In the genomic region with DNA sequence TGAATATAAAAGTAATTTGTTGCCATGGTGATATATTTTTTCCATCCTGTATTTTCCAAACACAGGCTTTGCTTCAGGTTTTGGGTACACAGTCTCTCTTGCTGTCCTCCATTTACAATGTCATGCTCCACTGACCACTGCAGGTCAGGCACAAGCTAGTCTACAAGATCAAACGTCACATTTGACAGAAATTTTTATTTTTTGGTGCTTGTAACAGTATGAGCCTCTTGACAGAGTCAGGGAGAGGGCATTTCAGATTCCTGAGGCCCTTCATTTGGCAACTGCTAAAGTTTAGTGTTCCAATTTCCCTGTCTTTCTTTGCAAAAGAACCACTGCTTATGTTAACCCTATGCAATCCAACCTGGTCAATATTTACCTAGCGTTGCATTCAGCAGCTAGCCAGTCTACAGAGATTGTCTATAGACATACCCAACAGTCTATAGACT, we compare ENCODE assay signal across 20 cellular contexts.
DNase-seq lines count a peak whose midpoint lies in the region; ATAC-seq, FAIRE-seq and TF ChIP-seq lines count a peak whose summit lies in the region.
"Had no signal": no experiment of that assay in that cellular context is flagged by ENCODE, and none has a peak within 500 bp of the region (broad histone marks: within the 10 kb centered on the region; RNA-seq: fewer than 3 reads in every experiment).

No MANE protein-coding gene starts in this region.

- no peaks in the 10 kb centered on the region for H3K79me2 ChIP-seq in GM12878 (ENCODE audit: control insufficient read depth, insufficient read depth, low read length)
- H3K79me2 ChIP-seq in osteoblast (ENCODE audit: insufficient read depth, low read length): no peaks in the 10 kb centered on the region

- FAIRE-seq in GM12878 (lab: Jason Lieb, UNC): no peak
- FAIRE-seq: A204.1 had no signal

- peak; percentile 12 for DNase-seq in NCI-H2196 (lab: John Stamatoyannopoulos, UW; ENCODE audit: unreplicated experiment)
- DNase-seq in NCI-H2196 treated with DMSO at 0.1 percent for 48 hours (lab: John Stamatoyannopoulos, UW; ENCODE audit: unreplicated experiment): no peak
- peak; percentile 80 for DNase-seq in NCI-H526 (lab: John Stamatoyannopoulos, UW)
- DNase-seq in GM12878 (ENCODE audit: low read depth, low spot score): no peak
- DNase-seq in thoracic aorta (ENCODE audit: low spot score): no peak
- no peak for DNase-seq in HUDEP-2 (lab: John Stamatoyannopoulos, UW; ENCODE audit: unreplicated experiment in 76 of 76)
- no peak for DNase-seq in osteoblast (ENCODE audit: insufficient read length, low spot score, missing footprints)
- no peak for DNase-seq in AG08396 (ENCODE audit: low spot score)
- DNase-seq: activated CD4-positive, CD25-positive, alpha-beta regulatory T cell treated with anti-CD3 and anti-CD28 coated beads, Interleukin-2, amount 50 U/mL, for 72 hours; activated CD8-positive, alpha-beta memory T cell treated with anti-CD3 and anti-CD28 coated beads, Interleukin-2, amount 10 ng/mL, durations not matched to agents 7 days and 5 days; caudate nucleus; MM.1S; NCI-H2227 treated with DMSO at 0.1 percent for 48 hours; PC-9; stimulated activated naive B cell treated with anti-CD40 and anti-IgM and Interleukin-4, amounts not matched to agents 10 μg/mL and 1 μg/mL and 100 μg/mL, for 72 hours; T-helper 9 cell; transverse colon had no signal

- TF ChIP-seq EP300 in GM12878 (IDR thresholded peaks at IDR 0.05; ENCODE audit: borderline replicate concordance in 1 of 2, control insufficient read depth in 1 of 2, low read depth in 2 of 2, low read length in 2 of 2): no peak

- H3K9me3 ChIP-seq in GM12878 (replicated peaks; ENCODE audit: control insufficient read depth, insufficient read depth, low read length) (no peaks in the 10 kb centered on the region), thoracic aorta (no peaks in the 10 kb centered on the region), osteoblast (ENCODE audit: low read depth, low read length) (no peaks in the 10 kb centered on the region)
- H3K9me3 ChIP-seq: esophagus muscularis mucosa, transverse colon had no signal

- RAD21 ChIA-PET in GM12878 (lab: Charles Lee; ENCODE audit: unreplicated experiment): no interaction called here

- ATAC-seq in GM12878: no peak
- ATAC-seq in thoracic aorta (ENCODE audit: insufficient number of reproducible peaks, low FRiP score, low read depth): no peak
- ATAC-seq: activated CD8-positive, alpha-beta memory T cell treated with anti-CD3 and anti-CD28 coated beads, Interleukin-2, amount 10 ng/mL, durations not matched to agents 7 days and 5 days; activated T-helper 17 cell treated with anti-CD3 and anti-CD28 coated beads, Interleukin-2, amount 50 U/mL, for 72 hours; stimulated activated naive B cell treated with anti-CD40 and anti-IgM and Interleukin-4, amounts not matched to agents 10 μg/mL and 1 μg/mL and 100 μg/mL, for 72 hours had no signal

- no peak for TF ChIP-seq CTCF in GM12878 (IDR thresholded peaks at IDR 0.05 in 2 of 3, conservative IDR thresholded peaks at IDR 0.05 in 1 of 3; ENCODE audit: control insufficient read depth in 2 of 3, extremely low read depth in 1 of 3, insufficient read depth in 1 of 3, low read depth in 3 of 3, low read length in 3 of 3)
- TF ChIP-seq CTCF in thoracic aorta (IDR thresholded peaks at IDR 0.05): no peak
- TF ChIP-seq CTCF in osteoblast (IDR thresholded peaks at IDR 0.05; ENCODE audit: extremely low read depth, low read depth, low read length): no peak

- intact Hi-C loops in GM12878 (cut with micrococcal nuclease; ENCODE audit: unreplicated experiment): no loop called here

- 33% methylated on average over 2 of the region's 2 CpGs for WGBS in GM12878 (ENCODE audit: insufficient coverage, insufficient replicate concordance, low lambda C conversion rate, missing lambda C conversion rate)

- SMC1A ChIA-PET in GM12878 (lab: Charles Lee; ENCODE audit: uncharacterized antibody, unreplicated experiment): interaction anchor here (0.7 kb wide), 1 partner anchor 43 kb away, joined by 3 read pairs; no protein-coding TSS in a partner anchor

- H3K9ac ChIP-seq in GM12878 (ENCODE audit: control insufficient read depth, insufficient read depth, low read length): no peak overlapping the region

- no TSS peak for BruUV-seq in GM12878 (replicated peaks; lab: Mats Ljungman, UMichigan)

- CTCF ChIA-PET in GM12878 (lab: Yijun Ruan, JAX): interaction anchor here (0.7 kb wide), 1 partner anchor 31 kb away, joined by 3 read pairs; no protein-coding TSS in a partner anchor

- H3K4me2 ChIP-seq in GM12878 (ENCODE audit: control insufficient read depth, insufficient read depth): no peak overlapping the region
- H3K4me2 ChIP-seq in osteoblast (ENCODE audit: insufficient read depth, low read length): no peak overlapping the region
- H3K4me2 ChIP-seq: PC-9 had no signal

- POLR2A ChIA-PET in GM12878 (lab: Charles Lee): no interaction called here

- H4K20me1 ChIP-seq in GM12878 (ENCODE audit: control insufficient read depth, insufficient read depth) (no peaks in the 10 kb centered on the region), osteoblast (ENCODE audit: insufficient read depth, low read length) (no peaks in the 10 kb centered on the region)

- TF ChIP-seq RAD21 in GM12878 (IDR thresholded peaks at IDR 0.05; ENCODE audit: insufficient read depth, low read depth, low read length): no peak

- TF ChIP-seq POLR2A in GM12878 (IDR thresholded peaks at IDR 0.05; ENCODE audit: low read depth, low read length): no peak

- no peaks in the 10 kb centered on the region for H3K4me1 ChIP-seq in GM12878 (ENCODE audit: control insufficient read depth, insufficient read depth, low read length)
- peaks cover 0 to 23% of the 10 kb centered on the region in 2 donors for H3K4me1 ChIP-seq in thoracic aorta (ENCODE audit: control insufficient read depth in 1 of 2, low read depth in 2 of 2)
- H3K4me1 ChIP-seq in osteoblast (ENCODE audit: insufficient read depth, low read length): no peaks in the 10 kb centered on the region
- H3K4me1 ChIP-seq: transverse colon had no signal

- H2AFZ ChIP-seq in GM12878 (ENCODE audit: control insufficient read depth, low read depth, low read length) (no peak overlapping the region), osteoblast (ENCODE audit: low read length) (no peak overlapping the region)
- H2AFZ ChIP-seq: PC-9 had no signal

- H3K27me3 ChIP-seq in GM12878 (replicated peaks in 1 of 2; ENCODE audit: control insufficient read depth in 2 of 2, insufficient read depth in 2 of 2, low read length in 1 of 2) (no peaks in the 10 kb centered on the region), thoracic aorta (replicated peaks; ENCODE audit: insufficient read depth) (no peaks in the 10 kb centered on the region), osteoblast (ENCODE audit: insufficient read depth, low read length) (no peaks in the 10 kb centered on the region)
- H3K27me3 ChIP-seq: esophagus muscularis mucosa, transverse colon had no signal

- H3K4me3 ChIP-seq in GM12878: no peak overlapping the region
- H3K4me3 ChIP-seq in thoracic aorta: no peak overlapping the region
- no peak overlapping the region for H3K4me3 ChIP-seq in osteoblast (ENCODE audit: insufficient read depth, low read length)
- H3K4me3 ChIP-seq: esophagus muscularis mucosa, PC-9, transverse colon had no signal

- H3K27ac ChIP-seq in GM12878 (ENCODE audit: control insufficient read depth, insufficient read depth): no peak overlapping the region
- H3K27ac ChIP-seq in thoracic aorta: peak overlapping the region; percentile 17
- H3K27ac ChIP-seq in osteoblast (ENCODE audit: low read depth, low read length): no peak overlapping the region
- H3K27ac ChIP-seq: esophagus muscularis mucosa, PC-9, transverse colon had no signal

- in situ Hi-C loops in GM12878 (cut with MboI): no loop called here

- H3K36me3 ChIP-seq in GM12878 (ENCODE audit: control insufficient read depth in 2 of 2, insufficient read depth in 2 of 2, low read length in 1 of 2): no peaks in the 10 kb centered on the region
- no peaks in the 10 kb centered on the region for H3K36me3 ChIP-seq in thoracic aorta
- no peaks in the 10 kb centered on the region for H3K36me3 ChIP-seq in osteoblast (ENCODE audit: insufficient read depth, low read length)
- H3K36me3 ChIP-seq: esophagus muscularis mucosa, transverse colon had no signal

TF ChIP-seq in GM12878, 131 proteins besides CTCF, POLR2A, EP300 and RAD21:
- no peak for TF ChIP-seq E4F1 (IDR thresholded peaks at IDR 0.05; ENCODE audit: borderline replicate concordance, partially characterized antibody)
- peak; percentile 79; the same call in 1 of the 2 replicates for TF ChIP-seq PAX5 (IDR thresholded peaks at IDR 0.05; ENCODE audit: borderline replicate concordance, low read depth, low read length)
- no peak for TF ChIP-seq EED (IDR thresholded peaks at IDR 0.05; ENCODE audit: low read depth)
TF ChIP-seq in GM12878: peak in this region for 1.

Comparison
In these comparisons a context has a peak if more than half of its experiments do, and no peak if none do; other contexts are left out.
1. DNase-seq: peak in NCI-H2196 (single experiment) and NCI-H526 (2 of 2); none in NCI-H2196 treated with DMSO at 0.1 percent for 48 hours (single experiment), GM12878 (single experiment), thoracic aorta (single experiment), HUDEP-2 (0 of 76), osteoblast (single experiment) and AG08396 (single experiment).
2. H3K27ac ChIP-seq: peak in thoracic aorta (2 of 2); none in GM12878 (single experiment) and osteoblast (single experiment).